In genomic region chr3:185595520-185595919, GRCh38 we compare ENCODE assay signal across 15 cellular contexts. TPM values are rescaled to one million over a fixed set of nuclear protein-coding genes. Genes with fewer than 3 reads are reported as not detected.
DNase-seq lines count a peak whose midpoint lies in the region; ATAC-seq, FAIRE-seq and TF ChIP-seq lines count a peak whose summit lies in the region.
"Had no signal": no experiment of that assay in that cellular context is flagged by ENCODE, and none has a peak within 500 bp of the region (broad histone marks: within the 10 kb centered on the region; RNA-seq: fewer than 3 reads in every experiment).

No MANE protein-coding gene starts in this region.

- no peak overlapping the region for H2AFZ ChIP-seq in HepG2 (ENCODE audit: low read length)

- CTCF ChIA-PET in naive thymus-derived CD4-positive, alpha-beta T cell (lab: Charles Lee): no interaction called here
- CTCF ChIA-PET in HepG2 (lab: Yijun Ruan, JAX; ENCODE audit: low intra/inter-chr PET ratio, low total read pairs): no interaction called here

- ATAC-seq in GM18502 (IDR thresholded peaks at IDR 0.05; ENCODE audit: poor library complexity, unreplicated experiment): peak; percentile 55
- peak; percentile 76 for ATAC-seq in GM21723 (IDR thresholded peaks at IDR 0.05; ENCODE audit: unreplicated experiment)
- ATAC-seq in naive thymus-derived CD4-positive, alpha-beta T cell: peak; percentile 66
- no peak for ATAC-seq in HepG2
- ATAC-seq: left colon had no signal

- BruUV-seq in HepG2 (replicated peaks; lab: Mats Ljungman, UMichigan): no TSS peak

- no peak overlapping the region for H3K9ac ChIP-seq in HepG2 (ENCODE audit: insufficient read depth, low read depth, low read length)

- H4K20me1 ChIP-seq in HepG2 (ENCODE audit: insufficient read depth, low read length): no peaks in the 10 kb centered on the region

- peak overlapping the region in 1 of 9 donors; percentile 21 for H3K27ac Mint-ChIP-seq in naive thymus-derived CD4-positive, alpha-beta T cell

- H3K4me1 Mint-ChIP-seq in naive thymus-derived CD4-positive, alpha-beta T cell: peaks cover 6 to 24% (median 18%) of the 10 kb centered on the region in 7 donors

- no peak overlapping the region for H3K4me3 Mint-ChIP-seq in naive thymus-derived CD4-positive, alpha-beta T cell

- intact Hi-C loops in naive thymus-derived CD4-positive, alpha-beta T cell (cut with micrococcal nuclease): no loop called here
- intact Hi-C loops in dorsolateral prefrontal cortex (cut with DNase I): no loop called here
- intact Hi-C loops in HepG2 (cut with micrococcal nuclease; ENCODE audit: unreplicated experiment): no loop called here

- peaks cover 3 to 29% (median 17%) of the 10 kb centered on the region in 5 donors for H3K36me3 Mint-ChIP-seq in naive thymus-derived CD4-positive, alpha-beta T cell

- TF ChIP-seq POLR2A in NB4 (IDR thresholded peaks at IDR 0.05; ENCODE audit: extremely low read depth, insufficient read length) (no peak), HepG2 (IDR thresholded peaks at IDR 0.05; ENCODE audit: insufficient read depth in 1 of 2, low read depth in 2 of 2, low read length in 2 of 2) (no peak)

- TF ChIP-seq RAD21 in HepG2 (CRISPR knock-in tag; IDR thresholded peaks at IDR 0.05): no peak

- no peak overlapping the region for H3K4me3 ChIP-seq in NB4 (ENCODE audit: low read depth, low read length)
- H3K4me3 ChIP-seq in naive thymus-derived CD4-positive, alpha-beta T cell (ENCODE audit: low read length): no peak overlapping the region
- no peak overlapping the region for H3K4me3 ChIP-seq in dorsolateral prefrontal cortex
- no peak overlapping the region for H3K4me3 ChIP-seq in HepG2 (replicated peaks in 1 of 3; ENCODE audit: insufficient read depth in 1 of 3, low read depth in 2 of 3, low read length in 3 of 3)

- TF ChIP-seq CTCF in NB4 (IDR thresholded peaks at IDR 0.05; ENCODE audit: low read depth, low read length) (no peak), dorsolateral prefrontal cortex (IDR thresholded peaks at IDR 0.05 in 54 of 56, conservative IDR thresholded peaks at IDR 0.05 in 2 of 56; ENCODE audit: low read depth in 1 of 56, partially characterized antibody in 56 of 56) (no peak), HepG2 (CRISPR knock-in tag; IDR thresholded peaks at IDR 0.05) (no peak)

- no peaks in the 10 kb centered on the region for H3K9me3 Mint-ChIP-seq in naive thymus-derived CD4-positive, alpha-beta T cell

- FAIRE-seq in HepG2 (lab: Jason Lieb, UNC): no peak

- H3K27ac ChIP-seq in naive thymus-derived CD4-positive, alpha-beta T cell (ENCODE audit: low read depth, low read length): no peak overlapping the region
- no peak overlapping the region for H3K27ac ChIP-seq in dorsolateral prefrontal cortex
- no peak overlapping the region for H3K27ac ChIP-seq in HepG2 (ENCODE audit: extremely low read length, insufficient read depth, low read length)

- 98% methylated on average over 4 of the region's 4 CpGs for WGBS in HepG2 (ENCODE audit: low lambda C conversion rate)

- no peaks in the 10 kb centered on the region for H3K27me3 ChIP-seq in naive thymus-derived CD4-positive, alpha-beta T cell (ENCODE audit: control insufficient read depth in 2 of 2, insufficient read depth in 2 of 2, low read length in 2 of 2)
- H3K27me3 ChIP-seq in dorsolateral prefrontal cortex (no peaks in the 10 kb centered on the region), HepG2 (ENCODE audit: control insufficient read depth in 1 of 2, insufficient read depth in 2 of 2, low read length in 2 of 2) (no peaks in the 10 kb centered on the region)

- POLR2A ChIA-PET in naive thymus-derived CD4-positive, alpha-beta T cell (lab: Charles Lee): interaction anchor here (1.4 kb wide), 1 partner anchor 9 kb away, joined by 12 read pairs; no protein-coding TSS in a partner anchor
- POLR2A ChIA-PET in HepG2 (lab: Yijun Ruan, JAX): interaction anchor here (2.1 kb wide), 1 partner anchor 9 kb away, joined by 8 read pairs; the partner anchor contains the start of gene SENP2

- H3K4me2 ChIP-seq in HepG2 (ENCODE audit: low read depth, low read length): no peak overlapping the region

- H3K9me3 ChIP-seq in naive thymus-derived CD4-positive, alpha-beta T cell (ENCODE audit: control insufficient read depth in 2 of 3, low read length in 3 of 3): no peaks in the 10 kb centered on the region
- H3K9me3 ChIP-seq in HepG2 (ENCODE audit: low read length): no peaks in the 10 kb centered on the region

- H3K4me1 ChIP-seq in naive thymus-derived CD4-positive, alpha-beta T cell (ENCODE audit: control insufficient read depth in 2 of 2, insufficient read depth in 2 of 2, low read length in 2 of 2): no peaks in the 10 kb centered on the region
- no peaks in the 10 kb centered on the region for H3K4me1 ChIP-seq in HepG2 (ENCODE audit: insufficient read depth, low read length)

- no peaks in the 10 kb centered on the region for H3K79me2 ChIP-seq in HepG2 (ENCODE audit: insufficient read depth, low read length)

- in situ Hi-C loops in HepG2 (cut with HindIII; ENCODE audit: extremely low pct_ligation_motif_present, low pct_unique_long_range_greater_than_20kb): no loop called here

- TF ChIP-seq EP300 in HepG2 (IDR thresholded peaks at IDR 0.05; ENCODE audit: low read depth in 2 of 2, low read length in 2 of 2) (no peak), HepG2 (CRISPR knock-in tag; IDR thresholded peaks at IDR 0.05; ENCODE audit: borderline replicate concordance) (no peak)

- H3K27me3 Mint-ChIP-seq in naive thymus-derived CD4-positive, alpha-beta T cell: no peaks in the 10 kb centered on the region

- DNase-seq in NB4 (ENCODE audit: low read depth): peak; percentile 8
- DNase-seq in naive thymus-derived CD4-positive, alpha-beta T cell: no peak
- no peak for DNase-seq in dorsolateral prefrontal cortex
- DNase-seq in medulla oblongata (ENCODE audit: extremely low spot score): no peak
- DNase-seq in stimulated activated CD4-positive, alpha-beta T cell treated with anti-CD3 and anti-CD28 coated beads, Interleukin-4, amount 100 ng/mL, for 24 hours: no peak
- no peak for DNase-seq in HepG2 (ENCODE audit: low spot score)
- DNase-seq: amniotic stem cell, foreskin melanocyte, H7, left colon, NCI-H1092, SW 1271 had no signal

- H3K36me3 ChIP-seq in naive thymus-derived CD4-positive, alpha-beta T cell (ENCODE audit: control insufficient read depth in 2 of 3, insufficient read depth in 3 of 3, low read length in 3 of 3): peaks cover 0 to 25% (median 2%) of the 10 kb centered on the region in 3 experiments
- peaks cover 0 to 13% of the 10 kb centered on the region in 2 experiments; a peak in 2 of 5 replicates for H3K36me3 ChIP-seq in HepG2 (replicated peaks in 1 of 2; ENCODE audit: control insufficient read depth in 1 of 2, insufficient read depth in 2 of 2, low read length in 2 of 2)

RNA-seq across cellular contexts. Expression of gene SENP2, which starts 9.4 kb away (rescaled TPM):
- 10 to 100 TPM; 30.0 to 59.2 (median 47.3) TPM for total RNA-seq in naive thymus-derived CD4-positive, alpha-beta T cell
- polyA plus RNA-seq in naive thymus-derived CD4-positive, alpha-beta T cell: 10 to 100 TPM; 11.0 to 19.4 TPM
- 100 to 1,000 TPM in 2 of 120 experiments, 10 to 100 TPM in 118; 51.6 to 106 (median 75.9) TPM for total RNA-seq in dorsolateral prefrontal cortex
- total RNA-seq in HepG2 (2016; rRNA removed; fragmentation: Illumina TruSeq; extraction: Trizol): 46.2 and 62.6 TPM in 2 replicates
- total RNA-seq in HepG2 (2016; cell fraction: cytosol; rRNA removed; fragmentation: Illumina TruSeq; extraction: Trizol; ENCODE audit: low read depth): 36.4 and 46.1 TPM in 2 replicates
- 41.9 and 54.0 TPM in 2 replicates for total RNA-seq in HepG2 (2016; cell fraction: insoluble cytoplasmic fraction; rRNA removed; fragmentation: Illumina TruSeq; extraction: Trizol)
- total RNA-seq in HepG2 (2016; cell fraction: membrane; rRNA removed; fragmentation: Illumina TruSeq; extraction: Trizol): 85.8 and 106 TPM in 2 replicates
- total RNA-seq in HepG2 (2016; cell fraction: nucleus; rRNA removed; fragmentation: Illumina TruSeq; extraction: Trizol): 28.8 and 30.0 TPM in 2 replicates
- 5.1 and 7.7 TPM in 2 replicates for polyA plus RNA-seq in HepG2 (2011; rRNA removed)
- polyA plus RNA-seq in HepG2 (2011; cell fraction: cytosol; rRNA removed): 3.1 and 3.7 TPM in 2 replicates
- 2.4 and 3.8 TPM in 2 replicates for polyA plus RNA-seq in HepG2 (2011; cell fraction: nucleus; rRNA removed)
- polyA plus RNA-seq in HepG2 (2012): 16.8 and 20.9 TPM in 2 replicates
- polyA plus RNA-seq in HepG2 (2016; cell fraction: cytosol; fragmentation: Illumina TruSeq; extraction: Trizol; ENCODE audit: low read depth): 30.9 and 32.8 TPM in 2 replicates
- polyA plus RNA-seq in HepG2 (2016; cell fraction: insoluble cytoplasmic fraction; fragmentation: Illumina TruSeq; extraction: Trizol; ENCODE audit: low read depth): 38.2 and 45.0 TPM in 2 replicates
- 47.8 and 58.4 TPM in 2 replicates for polyA plus RNA-seq in HepG2 (2016; cell fraction: membrane; fragmentation: Illumina TruSeq; extraction: Trizol; ENCODE audit: low read depth)
- polyA plus RNA-seq in HepG2 (2016; cell fraction: nucleus; fragmentation: Illumina TruSeq; extraction: Trizol; ENCODE audit: insufficient read depth, low read depth): 20.1 and 22.2 TPM in 2 replicates
- polyA minus RNA-seq in HepG2 (2011; rRNA and poly(A)+ RNA removed; ENCODE audit: low replicate concordance): 2.7 and 11.4 TPM in 2 replicates
- polyA minus RNA-seq in HepG2 (2011; cell fraction: cytosol; rRNA and poly(A)+ RNA removed): 7.1 and 7.5 TPM in 2 replicates
- 8.8 and 13.1 TPM in 2 replicates for polyA minus RNA-seq in HepG2 (2011; cell fraction: nucleus; rRNA and poly(A)+ RNA removed)

RNA-seq across cellular contexts. Expression of gene LIPH, which starts 43.1 kb away (rescaled TPM):
- total RNA-seq in naive thymus-derived CD4-positive, alpha-beta T cell: not detected
- polyA plus RNA-seq in naive thymus-derived CD4-positive, alpha-beta T cell: not detected
- total RNA-seq in dorsolateral prefrontal cortex (1 to 10 TPM in 41 of 120 experiments, under 1 TPM in 67, not detected in 12; 0.13 to 6.5 (median 0.80) TPM), HepG2 (2016; rRNA removed; fragmentation: Illumina TruSeq; extraction: Trizol) (0.09 TPM in 1 of 2 replicates, not detected in the other)
- 0.20 TPM in 1 of 2 replicates, not detected in the other for total RNA-seq in HepG2 (2016; cell fraction: cytosol; rRNA removed; fragmentation: Illumina TruSeq; extraction: Trizol; ENCODE audit: low read depth)
- 0.13 TPM in 2 replicates for total RNA-seq in HepG2 (2016; cell fraction: insoluble cytoplasmic fraction; rRNA removed; fragmentation: Illumina TruSeq; extraction: Trizol)
- not detected in 2 replicates for total RNA-seq in HepG2 (2016; cell fraction: membrane; rRNA removed; fragmentation: Illumina TruSeq; extraction: Trizol)
- total RNA-seq in HepG2 (2016; cell fraction: nucleus; rRNA removed; fragmentation: Illumina TruSeq; extraction: Trizol): 0.19 and 1.1 TPM in 2 replicates
- polyA plus RNA-seq in HepG2 (2011; rRNA removed): 0.29 and 0.34 TPM in 2 replicates
- 0.20 and 0.45 TPM in 2 replicates for polyA plus RNA-seq in HepG2 (2011; cell fraction: cytosol; rRNA removed)
- polyA plus RNA-seq in HepG2 (2011; cell fraction: nucleus; rRNA removed): 0.12 and 0.14 TPM in 2 replicates
- 0.32 and 0.95 TPM in 2 replicates for polyA plus RNA-seq in HepG2 (2012)
- 0.03 TPM in 1 of 2 replicates, not detected in the other for polyA plus RNA-seq in HepG2 (2016; cell fraction: cytosol; fragmentation: Illumina TruSeq; extraction: Trizol; ENCODE audit: low read depth)
- 0.05 and 0.11 TPM in 2 replicates for polyA plus RNA-seq in HepG2 (2016; cell fraction: insoluble cytoplasmic fraction; fragmentation: Illumina TruSeq; extraction: Trizol; ENCODE audit: low read depth)
- not detected in 2 replicates for polyA plus RNA-seq in HepG2 (2016; cell fraction: membrane; fragmentation: Illumina TruSeq; extraction: Trizol; ENCODE audit: low read depth)
- polyA plus RNA-seq in HepG2 (2016; cell fraction: nucleus; fragmentation: Illumina TruSeq; extraction: Trizol; ENCODE audit: insufficient read depth, low read depth): 0.11 TPM in 1 of 2 replicates, not detected in the other
- polyA minus RNA-seq in HepG2 (2011; rRNA and poly(A)+ RNA removed; ENCODE audit: low replicate concordance): 0.06 and 7.4 TPM in 2 replicates
- 1.2 TPM in 1 of 2 replicates, not detected in the other for polyA minus RNA-seq in HepG2 (2011; cell fraction: cytosol; rRNA and poly(A)+ RNA removed)
- 0.25 and 0.64 TPM in 2 replicates for polyA minus RNA-seq in HepG2 (2011; cell fraction: nucleus; rRNA and poly(A)+ RNA removed)
- total RNA-seq: dermis microvascular lymphatic vessel endothelial cell had no signal
